10 cellular contexts compared by ENCODE assay signal in genomic region chr12:29155079-29155478, GRCh38.
A peak's percentile ranks its signal among the peaks of the same experiment; 100 is the strongest.
DNase-seq lines count a peak whose midpoint lies in the region; ATAC-seq and TF ChIP-seq lines count a peak whose summit lies in the region.
"Had no signal": no experiment of that assay in that cellular context is flagged by ENCODE, and none has a peak within 500 bp of the region (broad histone marks: within the 10 kb centered on the region; RNA-seq: fewer than 3 reads in every experiment).

No MANE protein-coding gene starts in this region.

- TF ChIP-seq POLR2A in GM18505 (IDR thresholded peaks at IDR 0.05; ENCODE audit: borderline replicate concordance, extremely low read depth, insufficient read depth, insufficient read length) = no peak

- ATAC-seq in GM18505 (IDR thresholded peaks at IDR 0.05; ENCODE audit: unreplicated experiment) = peak; percentile 66
- peak; percentile 49 for ATAC-seq in GM21515 (IDR thresholded peaks at IDR 0.05; ENCODE audit: unreplicated experiment)
- peak; percentile 60 for ATAC-seq in HG03432 (IDR thresholded peaks at IDR 0.05; ENCODE audit: unreplicated experiment)

- H3K27ac ChIP-seq in caudate nucleus (ENCODE audit: low read depth, low read length) = peak overlapping the region; percentile 30

- DNase-seq in caudate nucleus (lab: John Stamatoyannopoulos, UW) (no peak), AG08396 (ENCODE audit: low spot score) (no peak), DMS53 (lab: John Stamatoyannopoulos, UW) (no peak)
- no peak for DNase-seq in stimulated activated CD4-positive, alpha-beta T cell treated with anti-CD3 and anti-CD28 coated beads, Interleukin-4, amount 100 ng/mL, for 24 hours
- DNase-seq in stimulated activated CD8-positive, alpha-beta memory T cell treated with anti-CD3 and anti-CD28 coated beads, Interleukin-4, amount 100 ng/mL, for 48 hours = no peak
- DNase-seq: activated CD4-positive, alpha-beta T cell treated with anti-CD3 and anti-CD28 coated beads, Interleukin-2, amount 10 ng/mL, durations not matched to agents 7 days and 5 days; DMS 273 treated with DMSO at 0.1 percent for 48 hours had no signal
